1 cellular context compared by ENCODE assay signal in the genomic region with DNA sequence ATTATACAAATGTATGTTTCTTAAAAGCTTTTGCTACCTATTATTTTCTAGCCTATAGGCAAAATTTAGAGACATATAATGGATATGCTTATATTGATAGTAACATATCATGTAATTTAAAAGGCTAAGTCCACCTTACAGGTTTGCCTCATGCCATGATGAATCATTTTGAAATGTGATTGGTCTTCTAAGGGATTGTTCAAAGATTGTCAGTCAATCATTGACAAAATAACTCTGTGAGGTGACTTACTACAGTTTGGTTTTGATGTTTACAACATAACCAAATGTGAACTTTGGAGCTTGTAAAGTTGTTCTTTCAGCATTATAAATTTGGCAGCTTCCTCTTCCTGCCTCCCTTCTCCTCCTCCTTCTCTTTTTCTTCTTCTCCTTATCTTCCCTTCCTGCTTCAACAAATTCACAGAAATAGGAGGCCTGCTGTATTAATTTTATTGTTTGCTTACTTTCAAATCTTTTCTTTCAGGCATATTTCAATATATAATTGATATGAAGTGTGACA.
TF ChIP-seq lines count a peak whose summit lies in the region.

No MANE protein-coding gene starts in this region.

TF ChIP-seq in HepG2, 621 proteins besides CTCF, POLR2A, EP300 and RAD21 (continues in another document):
- peak; percentile 86 for TF ChIP-seq SP5 (CRISPR knock-in tag; IDR thresholded peaks at IDR 0.05; ENCODE audit: borderline replicate concordance, low read depth)
- TF ChIP-seq HDAC2 (CRISPR knock-in tag; IDR thresholded peaks at IDR 0.05), result 0 out of 2 replicates have a peak, but pooled peaks have one; percentile 34
- peak; percentile 66 for TF ChIP-seq TCF7 (IDR thresholded peaks at IDR 0.05; ENCODE audit: low read depth)
- TF ChIP-seq CEBPB (IDR thresholded peaks at IDR 0.05; ENCODE audit: borderline replicate concordance, low read depth, low read length), result peak; percentile 56; the same call in 1 of the 2 replicates
- TF ChIP-seq FOXP1 (IDR thresholded peaks at IDR 0.05), result peak; percentile 49; the same call in 1 of the 2 replicates
- TF ChIP-seq FOXP1 (CRISPR knock-in tag; IDR thresholded peaks at IDR 0.05), result peak; percentile 93
- TF ChIP-seq KDM3A (CRISPR knock-in tag; IDR thresholded peaks at IDR 0.05; ENCODE audit: low read depth), result no peak
- no peak for TF ChIP-seq GRHL1 (CRISPR knock-in tag; conservative IDR thresholded peaks at IDR 0.05)
- peak; percentile 69 for TF ChIP-seq PHF5A (CRISPR knock-in tag; IDR thresholded peaks at IDR 0.05; ENCODE audit: low read depth, unreplicated experiment)
- 0 out of 2 replicates have a peak, but pooled peaks have one; percentile 32 for TF ChIP-seq ERF (CRISPR knock-in tag; IDR thresholded peaks at IDR 0.05)
- TF ChIP-seq ZNF839 (CRISPR knock-in tag; IDR thresholded peaks at IDR 0.05; ENCODE audit: borderline replicate concordance), result no peak
- no peak for TF ChIP-seq ZNF670 (CRISPR knock-in tag; IDR thresholded peaks at IDR 0.05; ENCODE audit: borderline replicate concordance)
- TF ChIP-seq FOXA1 (IDR thresholded peaks at IDR 0.05), result no peak
- peak; percentile 67 for TF ChIP-seq FOXA1 (CRISPR knock-in tag; IDR thresholded peaks at IDR 0.05)
- TF ChIP-seq ZMAT3 (CRISPR knock-in tag; conservative IDR thresholded peaks at IDR 0.05), result 0 out of 2 replicates have a peak, but pooled peaks have one; percentile 61
- TF ChIP-seq HMG20A (CRISPR knock-in tag; IDR thresholded peaks at IDR 0.05; ENCODE audit: borderline replicate concordance), result peak; percentile 78; the same call in 1 of the 2 replicates
- 0 out of 2 replicates have a peak, but pooled peaks have one; percentile 31 for TF ChIP-seq THRA (CRISPR knock-in tag; IDR thresholded peaks at IDR 0.05; ENCODE audit: borderline replicate concordance)
- peak; percentile 52; the same call in 1 of the 2 replicates for TF ChIP-seq MAX (IDR thresholded peaks at IDR 0.05)
- no peak for TF ChIP-seq GABPA (IDR thresholded peaks at IDR 0.05; ENCODE audit: low read depth, low read length)
- peak; percentile 78 for TF ChIP-seq GABPA (CRISPR knock-in tag; IDR thresholded peaks at IDR 0.05; ENCODE audit: low read depth)
- TF ChIP-seq ZNF180 (CRISPR knock-in tag; IDR thresholded peaks at IDR 0.05; ENCODE audit: borderline replicate concordance, low read depth), result no peak
- TF ChIP-seq ZFX (CRISPR knock-in tag; IDR thresholded peaks at IDR 0.05; ENCODE audit: low read depth), result no peak
- peak; percentile 61; the same call in 1 of the 2 replicates for TF ChIP-seq FOXJ3 (CRISPR knock-in tag; IDR thresholded peaks at IDR 0.05; ENCODE audit: borderline replicate concordance)
- peak; percentile 71; the same call in 1 of the 2 replicates for TF ChIP-seq FOSL2 (CRISPR knock-in tag; IDR thresholded peaks at IDR 0.05)
- peak; percentile 87; the same call in 1 of the 2 replicates for TF ChIP-seq EHMT2 (IDR thresholded peaks at IDR 0.05; ENCODE audit: borderline replicate concordance, low read depth, low read length)
- TF ChIP-seq ZFP90 (CRISPR knock-in tag; IDR thresholded peaks at IDR 0.05; ENCODE audit: borderline replicate concordance), result no peak
- TF ChIP-seq MED1 (CRISPR knock-in tag; IDR thresholded peaks at IDR 0.05), result peak; percentile 77
- TF ChIP-seq MAFF (IDR thresholded peaks at IDR 0.05; ENCODE audit: low read depth, low read length), result peak; percentile 49; the same call in 1 of the 2 replicates
- TF ChIP-seq CCAR2 (optimal IDR thresholded peaks at IDR 0.05; ENCODE audit: low read depth, low read length), result no peak
- peak; percentile 94; the same call in 1 of the 2 replicates for TF ChIP-seq NCOR1 (IDR thresholded peaks at IDR 0.05; ENCODE audit: borderline replicate concordance, low read length)
- TF ChIP-seq, protein P1, sequence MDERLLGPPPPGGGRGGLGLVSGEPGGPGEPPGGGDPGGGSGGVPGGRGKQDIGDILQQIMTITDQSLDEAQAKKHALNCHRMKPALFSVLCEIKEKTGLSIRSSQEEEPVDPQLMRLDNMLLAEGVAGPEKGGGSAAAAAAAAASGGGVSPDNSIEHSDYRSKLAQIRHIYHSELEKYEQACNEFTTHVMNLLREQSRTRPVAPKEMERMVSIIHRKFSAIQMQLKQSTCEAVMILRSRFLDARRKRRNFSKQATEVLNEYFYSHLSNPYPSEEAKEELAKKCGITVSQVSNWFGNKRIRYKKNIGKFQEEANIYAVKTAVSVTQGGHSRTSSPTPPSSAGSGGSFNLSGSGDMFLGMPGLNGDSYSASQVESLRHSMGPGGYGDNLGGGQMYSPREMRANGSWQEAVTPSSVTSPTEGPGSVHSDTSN (CRISPR knock-in tag; IDR thresholded peaks at IDR 0.05), result 0 out of 2 replicates have a peak, but pooled peaks have one; percentile 19
- peak; percentile 60 for TF ChIP-seq CEBPG (CRISPR knock-in tag; IDR thresholded peaks at IDR 0.05)
- peak; percentile 86 for TF ChIP-seq GATAD2A (CRISPR knock-in tag; IDR thresholded peaks at IDR 0.05)
- TF ChIP-seq ZSCAN12 (CRISPR knock-in tag; IDR thresholded peaks at IDR 0.05), result no peak
- peak; percentile 95 for TF ChIP-seq ZNF549 (CRISPR knock-in tag; IDR thresholded peaks at IDR 0.05)
- no peak for TF ChIP-seq ZNF496 (CRISPR knock-in tag; IDR thresholded peaks at IDR 0.05; ENCODE audit: insufficient replicate concordance)
- 0 out of 2 replicates have a peak, but pooled peaks have one; percentile 13 for TF ChIP-seq THAP11 (CRISPR knock-in tag; IDR thresholded peaks at IDR 0.05)
- TF ChIP-seq ZNF572 (CRISPR knock-in tag; IDR thresholded peaks at IDR 0.05), result no peak
- TF ChIP-seq AHDC1 (CRISPR knock-in tag; IDR thresholded peaks at IDR 0.05; ENCODE audit: borderline replicate concordance), result peak; percentile 91; the same call in 1 of the 2 replicates
- no peak for TF ChIP-seq SRSF9 (IDR thresholded peaks at IDR 0.05; ENCODE audit: borderline replicate concordance, insufficient read depth, low read depth, low read length, poor library complexity, severe bottlenecking)
- TF ChIP-seq MIXL1 (CRISPR knock-in tag; IDR thresholded peaks at IDR 0.05), result peak; percentile 48; the same call in 1 of the 2 replicates
- TF ChIP-seq SOX13 (IDR thresholded peaks at IDR 0.05), result no peak
- TF ChIP-seq SOX13 (CRISPR knock-in tag; conservative IDR thresholded peaks at IDR 0.05 in 1 of 2, IDR thresholded peaks at IDR 0.05 in 1 of 2), result peak in 1 of 2 experiments; percentile 86; a peak in 2 of 4 replicates
- peak; percentile 91 for TF ChIP-seq LCORL (IDR thresholded peaks at IDR 0.05)
- TF ChIP-seq LCORL (CRISPR knock-in tag; IDR thresholded peaks at IDR 0.05), result peak; percentile 73
- no peak for TF ChIP-seq HBP1 (CRISPR knock-in tag; IDR thresholded peaks at IDR 0.05; ENCODE audit: low read depth)
- peak; percentile 99 for TF ChIP-seq ZNF710 (CRISPR knock-in tag; IDR thresholded peaks at IDR 0.05; ENCODE audit: borderline replicate concordance)
- TF ChIP-seq ZNF335 (CRISPR knock-in tag; IDR thresholded peaks at IDR 0.05), result 0 out of 2 replicates have a peak, but pooled peaks have one; percentile 30
- TF ChIP-seq ATF4 (CRISPR knock-in tag; IDR thresholded peaks at IDR 0.05), result peak in 1 of 2 experiments; percentile 55; a peak in 1 of 4 replicates
- TF ChIP-seq FOXO1 (CRISPR knock-in tag; IDR thresholded peaks at IDR 0.05), result peak; percentile 78; the same call in 1 of the 2 replicates
- TF ChIP-seq FOXK1 (CRISPR knock-in tag; IDR thresholded peaks at IDR 0.05; ENCODE audit: borderline replicate concordance, low read depth), result peak; percentile 95
- peak; percentile 16; the same call in 1 of the 2 replicates for TF ChIP-seq DPF2 (CRISPR knock-in tag; IDR thresholded peaks at IDR 0.05; ENCODE audit: borderline replicate concordance, low read depth)
- TF ChIP-seq RCOR2 (CRISPR knock-in tag; IDR thresholded peaks at IDR 0.05), result peak; percentile 81; the same call in 1 of the 2 replicates
- peak; percentile 89 for TF ChIP-seq HNF4A (CRISPR knock-in tag; IDR thresholded peaks at IDR 0.05)
